16 cellular contexts compared by ENCODE assay signal in the genomic region with DNA sequence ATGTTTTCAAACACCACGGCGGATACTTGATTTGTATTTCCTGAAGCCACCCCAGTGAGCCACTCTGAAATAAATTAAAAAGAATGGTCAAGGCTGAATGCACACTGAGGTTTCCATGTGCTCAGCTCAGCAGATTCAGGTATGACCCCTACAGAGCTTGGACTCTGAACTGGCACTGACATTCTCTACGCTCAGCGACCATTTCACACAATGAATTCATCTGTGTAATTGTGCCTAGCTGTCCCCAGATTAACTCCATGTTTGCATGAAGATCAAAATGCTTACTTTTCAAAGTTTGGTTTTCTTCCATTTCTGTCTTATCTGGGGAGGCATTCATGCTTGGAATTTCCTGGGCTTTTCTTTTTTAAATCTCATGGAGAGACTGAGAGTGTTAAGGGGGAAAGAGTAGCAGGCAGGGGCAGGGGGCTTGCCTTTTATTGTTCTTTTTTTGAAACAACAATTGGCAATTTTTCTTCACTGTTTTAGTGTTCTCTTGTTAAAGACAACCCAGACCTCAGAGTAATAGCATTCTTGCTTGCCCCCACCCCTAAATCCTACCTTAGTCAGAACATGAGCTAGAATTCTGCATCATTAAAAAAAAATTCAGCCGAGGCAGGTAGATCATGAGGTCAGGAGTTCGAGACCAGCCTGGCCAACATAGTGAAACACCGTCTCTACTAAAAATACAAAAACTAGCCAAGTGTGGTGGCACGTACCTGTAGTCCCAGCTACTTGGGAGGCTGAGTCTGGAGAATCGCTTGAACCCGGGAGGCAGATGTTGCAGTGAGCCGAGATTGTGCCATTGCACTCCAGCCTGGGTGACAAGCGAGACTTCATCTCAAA.
DNase-seq lines count a peak whose midpoint lies in the region; ATAC-seq, FAIRE-seq and TF ChIP-seq lines count a peak whose summit lies in the region.
"Had no signal": no experiment of that assay in that cellular context is flagged by ENCODE, and none has a peak within 500 bp of the region (broad histone marks: within the 10 kb centered on the region; RNA-seq: fewer than 3 reads in every experiment).

No MANE protein-coding gene starts in this region.

- H3K36me3 ChIP-seq in DOHH2 (ENCODE audit: control insufficient read depth, low read length) (no peaks in the 10 kb centered on the region), IMR-90 (ENCODE audit: control insufficient read depth, insufficient read depth, low read length) (no peaks in the 10 kb centered on the region), kidney (ENCODE audit: control insufficient read depth in 1 of 2, insufficient read depth in 2 of 2, low read length in 2 of 2) (no peaks in the 10 kb centered on the region)
- H3K36me3 ChIP-seq: SJCRH30, upper lobe of right lung had no signal

- H2BK120ac ChIP-seq in IMR-90 (ENCODE audit: low read depth, low read length): no peak overlapping the region; the same call in 1 of the 2 replicates

- 0 out of 4 replicates have a peak, but pooled peaks cover 0 to 6% of the 10 kb centered on the region in 2 experiments for H3K79me1 ChIP-seq in IMR-90 (ENCODE audit: low read depth in 1 of 2, low read length in 2 of 2)

- peak overlapping the region; percentile 71; the same call in 1 of the 2 replicates for H2BK20ac ChIP-seq in IMR-90 (ENCODE audit: low read depth, low read length)

- WGBS in IMR-90 (ENCODE audit: extremely low coverage in 2 of 2, insufficient read length in 1 of 2), 2 experiments: 92% methylated on average over 2 of the region's 12 CpGs; no CpG with 5 or more reads in 1 of the 2 experiments

- H3K27ac ChIP-seq in DOHH2 (ENCODE audit: low read depth, low read length) (peak overlapping the region; percentile 82), IMR-90 (ENCODE audit: insufficient read depth, low read length) (no peak overlapping the region), kidney (ENCODE audit: low read depth in 2 of 2, low read length in 2 of 2) (peak overlapping the region; percentile 41 to 72)
- H3K27ac ChIP-seq: SJCRH30, upper lobe of right lung had no signal

- dilution Hi-C loops in IMR-90 (cut with HindIII; ENCODE audit: low sequenced_read_pairs, unreplicated experiment): no loop called here

- no peak overlapping the region for H2BK5ac ChIP-seq in IMR-90 (ENCODE audit: low read depth, low read length, poor library complexity, severe bottlenecking)

- peak; percentile 45 for DNase-seq in GM20000 (ENCODE audit: low spot score)
- DNase-seq in IMR-90: no peak
- DNase-seq in kidney: no peak
- no peak for DNase-seq in foreskin melanocyte
- no peak for DNase-seq in activated T-cell treated with anti-CD3 and anti-CD28 coated beads, Interleukin-2, amount 50 U/mL, for 48 hours
- no peak for DNase-seq in pons (ENCODE audit: low spot score)
- DNase-seq: activated CD4-positive, alpha-beta T cell treated with anti-CD3 and anti-CD28 coated beads for 4 hours; cortex of kidney; NCI-H2029; retina; SJCRH30; upper lobe of right lung had no signal

- H2AK9ac ChIP-seq in IMR-90 (replicated peaks; ENCODE audit: low read depth, low read length, poor library complexity): no peak overlapping the region

- no peak overlapping the region for H3K18ac ChIP-seq in IMR-90 (ENCODE audit: low read depth, low read length)

- H3K4me3 ChIP-seq in DOHH2 (ENCODE audit: low read length): peak overlapping the region; percentile 61
- H3K4me3 ChIP-seq in IMR-90 (ENCODE audit: insufficient read depth, low read depth, low read length): no peak overlapping the region
- no peak overlapping the region for H3K4me3 ChIP-seq in kidney (ENCODE audit: low read length in 2 of 2)
- H3K4me3 ChIP-seq: lung, SJCRH30, upper lobe of right lung had no signal

- intact Hi-C loops in IMR-90 (cut with micrococcal nuclease): no loop called here
- intact Hi-C loops in kidney (cut with DNase I): no loop called here

- no peak for TF ChIP-seq RAD21 in IMR-90 (IDR thresholded peaks at IDR 0.05; ENCODE audit: low read length)

- TF ChIP-seq POLR2A in IMR-90 (IDR thresholded peaks at IDR 0.05; ENCODE audit: low read depth, low read length): no peak

- H3K9me1 ChIP-seq in IMR-90 (ENCODE audit: insufficient read depth, low read length): peaks cover 28% of the 10 kb centered on the region

- in situ Hi-C loops in IMR-90 (cut with MboI; ENCODE audit: low sequenced_read_pairs): no loop called here

- H3K4me2 ChIP-seq in DOHH2 (ENCODE audit: low read length) (peak overlapping the region; percentile 82), IMR-90 (ENCODE audit: low read depth, low read length) (no peak overlapping the region)

- no peaks in the 10 kb centered on the region for H3K27me3 ChIP-seq in DOHH2 (ENCODE audit: control insufficient read depth, low read length)
- peaks cover 2% of the 10 kb centered on the region; the same call in 1 of the 2 replicates for H3K27me3 ChIP-seq in IMR-90 (ENCODE audit: control insufficient read depth, insufficient read depth, low read length)
- H3K27me3 ChIP-seq: SJCRH30, upper lobe of right lung had no signal

- H2BK15ac ChIP-seq in IMR-90 (ENCODE audit: low read depth, low read length): no peak overlapping the region

- H3K79me2 ChIP-seq in DOHH2 (ENCODE audit: control insufficient read depth, low read length): no peaks in the 10 kb centered on the region

- 0 out of 2 replicates have a peak overlapping the region, but pooled peaks have one; percentile 2 for H4K91ac ChIP-seq in IMR-90 (ENCODE audit: insufficient read depth, low read depth, low read length)

- TF ChIP-seq CTCF in DOHH2 (IDR thresholded peaks at IDR 0.05; ENCODE audit: low read depth, low read length, poor library complexity, severe bottlenecking) (no peak), GM20000 (IDR thresholded peaks at IDR 0.05; ENCODE audit: extremely low read depth, missing control alignments) (no peak), IMR-90 (conservative IDR thresholded peaks at IDR 0.05; ENCODE audit: low read depth, low read length) (no peak), kidney (IDR thresholded peaks at IDR 0.05; ENCODE audit: borderline replicate concordance, extremely low read depth, insufficient read depth) (no peak)

- no peak overlapping the region for H3K56ac ChIP-seq in IMR-90 (ENCODE audit: extremely low read depth, insufficient read depth, low read length)

- H4K5ac ChIP-seq in IMR-90 (ENCODE audit: low read depth, low read length): no peak overlapping the region

- H3K14ac ChIP-seq in IMR-90 (replicated peaks; ENCODE audit: low read depth, low read length): 0 out of 2 replicates have a peak overlapping the region, but pooled peaks have one; percentile 79

- no peaks in the 10 kb centered on the region for H4K20me1 ChIP-seq in DOHH2 (ENCODE audit: control insufficient read depth, insufficient read depth, low read depth, low read length)
- no peaks in the 10 kb centered on the region for H4K20me1 ChIP-seq in IMR-90 (ENCODE audit: insufficient read depth, low read length)

- H3K9ac ChIP-seq in IMR-90 (ENCODE audit: low read depth, low read length) (no peak overlapping the region), kidney (ENCODE audit: low read length in 2 of 2) (no peak overlapping the region)

- POLR2A ChIA-PET in IMR-90 (lab: Charles Lee; ENCODE audit: unreplicated experiment): no interaction called here

- CTCF ChIA-PET in IMR-90 (lab: Yijun Ruan, JAX): interaction anchor here (0.7 kb wide), 1 partner anchor 10 kb away, joined by 3 read pairs; no protein-coding TSS in a partner anchor

- peaks cover 66% of the 10 kb centered on the region for H3K4me1 ChIP-seq in DOHH2 (ENCODE audit: control insufficient read depth, low read length)
- H3K4me1 ChIP-seq in IMR-90 (ENCODE audit: control insufficient read depth, insufficient read depth, low read length): peaks cover 14% of the 10 kb centered on the region
- peaks cover 38 to 47% of the 10 kb centered on the region in 2 donors for H3K4me1 ChIP-seq in kidney (ENCODE audit: control insufficient read depth in 1 of 2, insufficient read depth in 1 of 2, low read depth in 1 of 2, low read length in 2 of 2)
- H3K4me1 ChIP-seq: SJCRH30 had no signal

- FAIRE-seq in kidney (lab: Jason Lieb, UNC): no peak

- no TSS peak for BruUV-seq in IMR-90 (replicated peaks; lab: Mats Ljungman, UMichigan)

- H3K9me3 ChIP-seq in DOHH2 (ENCODE audit: control insufficient read depth, insufficient read depth, low read length) (no peaks in the 10 kb centered on the region), IMR-90 (ENCODE audit: control insufficient read depth, insufficient read depth, low read length) (no peaks in the 10 kb centered on the region), kidney (ENCODE audit: control insufficient read depth in 1 of 2, low read length in 2 of 2) (no peaks in the 10 kb centered on the region)
- H3K9me3 ChIP-seq: SJCRH30, upper lobe of right lung had no signal

- H2AFZ ChIP-seq in IMR-90 (replicated peaks; ENCODE audit: low read length, poor library complexity): no peak overlapping the region

- no peak overlapping the region for H2AK5ac ChIP-seq in IMR-90 (ENCODE audit: low read depth, low read length)

- 0 out of 2 replicates have a peak overlapping the region, but pooled peaks have one; percentile 76 for H3K23ac ChIP-seq in IMR-90 (ENCODE audit: low read depth, low read length)

- peaks cover 23% of the 10 kb centered on the region for H3F3A ChIP-seq in DOHH2 (ENCODE audit: control insufficient read depth, insufficient read depth)

- H4K8ac ChIP-seq in IMR-90 (ENCODE audit: low read depth in 2 of 2, low read length in 2 of 2): no peak overlapping the region

- H3K9me2 ChIP-seq in DOHH2 (replicated peaks; ENCODE audit: control insufficient read depth, low read length): no peaks in the 10 kb centered on the region

- ATAC-seq in IMR-90 (ENCODE audit: low read depth) (no peak), HG03457 (IDR thresholded peaks at IDR 0.05; ENCODE audit: unreplicated experiment) (no peak)
- ATAC-seq: activated naive CD4-positive, alpha-beta T cell treated with anti-CD3 and anti-CD28 coated beads, Interleukin-2, amount 50 U/mL, for 72 hours; upper lobe of right lung had no signal

- no peak overlapping the region for H3K4ac ChIP-seq in IMR-90 (ENCODE audit: low read depth, low read length)

TF ChIP-seq in IMR-90, 13 proteins besides CTCF, POLR2A, EP300 and RAD21:
- TF ChIP-seq MAZ (IDR thresholded peaks at IDR 0.05; ENCODE audit: borderline replicate concordance, low read depth, low read length) (no peak), MAFK (IDR thresholded peaks at IDR 0.05; ENCODE audit: low read depth, low read length) (no peak), SMC3 (IDR thresholded peaks at IDR 0.05; ENCODE audit: low read depth, low read length) (no peak), NFE2L2 (IDR thresholded peaks at IDR 0.05; ENCODE audit: low read depth, low read length) (no peak)
- TF ChIP-seq, protein P1, sequence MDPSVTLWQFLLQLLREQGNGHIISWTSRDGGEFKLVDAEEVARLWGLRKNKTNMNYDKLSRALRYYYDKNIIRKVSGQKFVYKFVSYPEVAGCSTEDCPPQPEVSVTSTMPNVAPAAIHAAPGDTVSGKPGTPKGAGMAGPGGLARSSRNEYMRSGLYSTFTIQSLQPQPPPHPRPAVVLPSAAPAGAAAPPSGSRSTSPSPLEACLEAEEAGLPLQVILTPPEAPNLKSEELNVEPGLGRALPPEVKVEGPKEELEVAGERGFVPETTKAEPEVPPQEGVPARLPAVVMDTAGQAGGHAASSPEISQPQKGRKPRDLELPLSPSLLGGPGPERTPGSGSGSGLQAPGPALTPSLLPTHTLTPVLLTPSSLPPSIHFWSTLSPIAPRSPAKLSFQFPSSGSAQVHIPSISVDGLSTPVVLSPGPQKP (IDR thresholded peaks at IDR 0.05; ENCODE audit: borderline replicate concordance, low read depth, low read length): no peak
